8 cellular contexts compared by ENCODE assay signal in genomic region chr3:187745201-187746058, GRCh38. TPM values are rescaled to one million over a fixed set of nuclear protein-coding genes. Genes with fewer than 3 reads are reported as not detected.
DNase-seq lines count a peak whose midpoint lies in the region; ATAC-seq and FAIRE-seq lines count a peak whose summit lies in the region.

TSS of gene BCL6 (minus strand) at chr3:187745468. CDS start at chr3:187733693, 11,775 bp downstream.

- peaks cover 73% of the 10 kb centered on the region for H3K4me1 ChIP-seq in Karpas-422 (ENCODE audit: low read length)
- peaks cover 0 to 2% of the 10 kb centered on the region in 2 donors for H3K4me1 ChIP-seq in esophagus (ENCODE audit: control insufficient read depth in 2 of 2, insufficient read depth in 2 of 2, low read length in 1 of 2)
- H3K4me1 ChIP-seq in mucosa of rectum (ENCODE audit: control insufficient read depth in 2 of 2, insufficient read depth in 2 of 2, low read length in 2 of 2) = peaks cover 31 to 38% of the 10 kb centered on the region in 2 donors

- peaks cover 11% of the 10 kb centered on the region; the same call in 1 of the 2 replicates for H4K20me1 ChIP-seq in Karpas-422 (ENCODE audit: insufficient read depth, low read depth, low read length)

- peak within 1 kb of the TSS; percentile 93 for H3K4me2 ChIP-seq in Karpas-422 (ENCODE audit: low read depth, low read length, poor library complexity, severe bottlenecking)

- H3K36me3 ChIP-seq in Karpas-422 (ENCODE audit: insufficient read depth, low read length) (peaks cover 41% of the 10 kb centered on the region), esophagus (ENCODE audit: control insufficient read depth in 2 of 2, insufficient read depth in 2 of 2, low read length in 1 of 2) (no peaks in the 10 kb centered on the region), mucosa of rectum (ENCODE audit: control insufficient read depth in 2 of 2, insufficient read depth in 2 of 2, low read length in 2 of 2) (no peaks in the 10 kb centered on the region)

- H2AFZ ChIP-seq in Karpas-422 (ENCODE audit: low read length) = no peak within 1 kb of the TSS

- peak; percentile 91 for DNase-seq in DMS 273 treated with DMSO at 0.1 percent for 48 hours (lab: John Stamatoyannopoulos, UW)
- peak; percentile 99 for DNase-seq in Karpas-422
- DNase-seq in RCC 7860 (ENCODE audit: low spot score) = peak; percentile 93
- DNase-seq in activated T-cell treated with anti-CD3 and anti-CD28 coated beads, Interleukin-2, amount 50 U/mL, for 48 hours = peak; percentile 90 to 92
- DNase-seq in stimulated activated CD8-positive, alpha-beta memory T cell treated with anti-CD3 and anti-CD28 coated beads, Interleukin-7, amount 100 ng/mL, for 1 hour (ENCODE audit: low read depth in 2 of 2) = peak; percentile 71 to 72

- H3K4me3 ChIP-seq in Karpas-422 (ENCODE audit: low read length) = peak within 1 kb of the TSS; percentile 85
- H3K4me3 ChIP-seq in esophagus (ENCODE audit: low read depth in 1 of 2, low read length in 2 of 2) = peak within 1 kb of the TSS; percentile 84 to 94
- peak within 1 kb of the TSS; percentile 83 for H3K4me3 ChIP-seq in mucosa of rectum (ENCODE audit: low read length in 2 of 2)

- H3K9me2 ChIP-seq in Karpas-422 (replicated peaks; ENCODE audit: insufficient read depth, low read length) = no peaks in the 10 kb centered on the region

- no peaks in the 10 kb centered on the region for H3K27me3 ChIP-seq in Karpas-422 (ENCODE audit: low read length)
- H3K27me3 ChIP-seq in esophagus (ENCODE audit: control insufficient read depth in 1 of 2, insufficient read depth in 2 of 2, low read length in 2 of 2) = no peaks in the 10 kb centered on the region
- no peaks in the 10 kb centered on the region for H3K27me3 ChIP-seq in mucosa of rectum (ENCODE audit: control insufficient read depth in 2 of 2, insufficient read depth in 2 of 2, low read length in 2 of 2)

- H3K9ac ChIP-seq in Karpas-422 (ENCODE audit: low read length) (peak within 1 kb of the TSS; percentile 97), mucosa of rectum (ENCODE audit: low read depth in 1 of 2, low read length in 2 of 2) (peak within 1 kb of the TSS; percentile 90 to 98)

- peaks cover 55% of the 10 kb centered on the region for H3K79me2 ChIP-seq in Karpas-422 (ENCODE audit: low read length)

- FAIRE-seq in RCC 7860 (lab: Jason Lieb, UNC) = peak; percentile 47

- 0 to 1% methylated on average over 40 of the region's 40 CpGs for WGBS in esophagus, 2 donors

- peak within 1 kb of the TSS; percentile 98 for H3K27ac ChIP-seq in Karpas-422 (ENCODE audit: low read length)
- peak within 1 kb of the TSS; percentile 98 to 100 for H3K27ac ChIP-seq in esophagus (ENCODE audit: low read depth in 2 of 2, low read length in 1 of 2)
- peak within 1 kb of the TSS; percentile 96 to 98 for H3K27ac ChIP-seq in mucosa of rectum (ENCODE audit: low read depth in 2 of 2, low read length in 2 of 2)

- H3K9me3 ChIP-seq in Karpas-422 (ENCODE audit: low read length) = no peaks in the 10 kb centered on the region
- H3K9me3 ChIP-seq in esophagus (ENCODE audit: control insufficient read depth in 2 of 2, insufficient read depth in 1 of 2, low read depth in 1 of 2, low read length in 1 of 2) = no peaks in the 10 kb centered on the region
- H3K9me3 ChIP-seq in mucosa of rectum (ENCODE audit: control insufficient read depth in 2 of 2, low read length in 2 of 2) = no peaks in the 10 kb centered on the region

- peak; percentile 72 for ATAC-seq in GM21825 (IDR thresholded peaks at IDR 0.05; ENCODE audit: unreplicated experiment)

RNA-seq across cellular contexts. Expression of gene BCL6, which starts in this region (rescaled TPM):
- 488 and 569 TPM in 2 replicates for total RNA-seq in Karpas-422 (2014; rRNA removed; shearing (Covaris generic); ENCODE audit: low replicate concordance)
- 10 to 100 TPM; 24.4 to 28.7 TPM for polyA plus RNA-seq in esophagus

Comparison
In these comparisons a context has a peak if more than half of its experiments do, and no peak if none do; other contexts are left out.
1. Peak in every context shown above with its lines: DNase-seq, ATAC-seq, H3K4me3 ChIP-seq and H3K27ac ChIP-seq.